12 cellular contexts compared by ENCODE assay signal in the genomic region with DNA sequence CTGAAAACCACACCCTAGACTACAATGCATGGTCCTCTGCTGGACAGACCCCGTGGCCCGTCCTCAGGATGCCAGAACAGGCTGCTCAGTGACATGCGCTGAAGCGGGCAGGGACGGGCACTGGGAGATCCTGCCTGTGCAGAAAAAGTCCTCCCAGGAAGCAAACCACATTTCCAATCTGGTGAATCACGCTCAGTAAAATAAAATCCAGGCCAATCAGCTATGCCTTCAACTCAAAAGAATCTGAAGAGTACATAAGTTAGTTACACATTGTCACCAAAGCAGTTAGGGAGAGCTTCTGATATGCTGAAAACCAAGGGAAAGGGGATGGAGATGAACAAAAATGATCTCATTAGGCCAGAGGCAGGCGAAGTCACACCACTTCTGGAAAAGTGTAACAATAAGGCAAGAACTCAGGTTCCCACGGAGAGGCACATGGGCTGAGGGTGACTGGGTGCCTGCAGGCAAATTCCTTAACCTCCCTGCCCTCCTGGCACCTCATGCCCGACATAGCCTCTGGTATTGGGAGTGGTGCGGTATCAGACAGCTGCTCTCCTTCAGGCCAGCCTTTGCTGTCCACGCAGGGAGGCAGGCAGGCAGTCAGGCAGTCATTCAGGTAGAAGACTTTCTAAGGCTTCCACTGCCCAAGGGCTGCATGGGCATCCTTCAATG.
DNase-seq lines count a peak whose midpoint lies in the region; ATAC-seq and TF ChIP-seq lines count a peak whose summit lies in the region.
"Had no signal": no experiment of that assay in that cellular context is flagged by ENCODE, and none has a peak within 500 bp of the region (broad histone marks: within the 10 kb centered on the region; RNA-seq: fewer than 3 reads in every experiment).

No MANE protein-coding gene starts in this region.

- H4K91ac ChIP-seq in H9 (ENCODE audit: insufficient read length, low read depth, low read length) (no peak overlapping the region), mesenchymal stem cell (ENCODE audit: low read length) (no peak overlapping the region)

- no peaks in the 10 kb centered on the region for H3K27me3 Mint-ChIP-seq in H9 (ENCODE audit: low read depth)
- peaks cover 13% of the 10 kb centered on the region for H3K27me3 Mint-ChIP-seq in activated T-helper 1 cell treated with anti-CD3 and anti-CD28 coated beads, Interleukin-12 subunit alpha, Interleukin-12 subunit beta, Interleukin-2, Interleukin-4 antibody, amounts not matched to agents 30 ng/mL and 10 ng/mL and 1 ng/mL, durations not matched to agents 14 hours and 24 hours and 36 hours (ENCODE audit: insufficient read depth)

- peaks cover 7 to 26% (median 14%) of the 10 kb centered on the region in 3 experiments; a peak in 5 of 7 replicates for H3K36me3 Mint-ChIP-seq in H9 (ENCODE audit: insufficient read depth in 1 of 3, low read depth in 3 of 3)
- H3K36me3 Mint-ChIP-seq in activated T-helper 1 cell treated with anti-CD3 and anti-CD28 coated beads, Interleukin-12 subunit alpha, Interleukin-12 subunit beta, Interleukin-2, Interleukin-4 antibody, amounts not matched to agents 30 ng/mL and 10 ng/mL and 1 ng/mL, durations not matched to agents 14 hours and 24 hours and 36 hours (ENCODE audit: low read depth): no peaks in the 10 kb centered on the region

- intact Hi-C loops in activated T-helper 1 cell treated with anti-CD3 and anti-CD28 coated beads, Interleukin-12 subunit alpha, Interleukin-12 subunit beta, Interleukin-2, Interleukin-4 antibody, amounts not matched to agents 30 ng/mL and 10 ng/mL and 1 ng/mL, durations not matched to agents 14 hours and 24 hours and 36 hours (cut with micrococcal nuclease): no loop called here

- H3K27me3 ChIP-seq in H9 (ENCODE audit: insufficient read depth, low read length) (no peaks in the 10 kb centered on the region), mesenchymal stem cell (ENCODE audit: control insufficient read depth in 1 of 2, insufficient read depth in 1 of 2, low read length in 2 of 2) (no peaks in the 10 kb centered on the region)

- H3K56ac ChIP-seq in H9 (ENCODE audit: insufficient read length, low read depth, low read length): no peak overlapping the region

- H2BK12ac ChIP-seq in H9 (ENCODE audit: insufficient read length, low read depth, low read length): no peak overlapping the region
- H2BK12ac ChIP-seq in mesenchymal stem cell (ENCODE audit: low read length in 2 of 2): no peak overlapping the region

- H3K79me1 ChIP-seq in H9 (ENCODE audit: insufficient read depth, low read depth, low read length, poor library complexity, severe bottlenecking): no peaks in the 10 kb centered on the region
- peaks cover 13% of the 10 kb centered on the region for H3K79me1 ChIP-seq in mesenchymal stem cell (replicated peaks; ENCODE audit: low read length, poor library complexity, severe bottlenecking)

- H3K9me3 ChIP-seq in H9 (ENCODE audit: control insufficient read depth, low read depth, low read length): no peaks in the 10 kb centered on the region
- no peaks in the 10 kb centered on the region for H3K9me3 ChIP-seq in mesenchymal stem cell (ENCODE audit: control insufficient read depth, low read length)

- in situ Hi-C loops in ACHN (cut with HindIII; ENCODE audit: low pct_ligation_motif_present, low pct_unique_long_range_greater_than_20kb, low sequenced_read_pairs): no loop called here
- in situ Hi-C loops in astrocyte of the spinal cord (cut with HindIII; ENCODE audit: low sequenced_read_pairs): no loop called here

- H4K8ac ChIP-seq in H9 (replicated peaks; ENCODE audit: insufficient read length, low read depth, low read length) (no peak overlapping the region), mesenchymal stem cell (ENCODE audit: low read length) (peak overlapping the region; percentile 57)

- H3K4ac ChIP-seq in H9 (ENCODE audit: low read depth, low read length) (no peak overlapping the region), mesenchymal stem cell (ENCODE audit: low read depth in 1 of 2, low read length in 2 of 2) (no peak overlapping the region)

- no peak overlapping the region for H2AFZ ChIP-seq in H9 (ENCODE audit: low read length)
- no peak overlapping the region for H2AFZ ChIP-seq in mesenchymal stem cell (ENCODE audit: low read depth, low read length)

- DNase-seq in ACHN (peak; percentile 93), H9 (no peak), astrocyte of the spinal cord (ENCODE audit: low read depth, low spot score) (peak; percentile 67), mesenchymal stem cell (no peak), NOMO-1 treated with DMSO at 0.1 percent for 48 hours (lab: John Stamatoyannopoulos, UW; ENCODE audit: unreplicated experiment) (no peak), DMS153 treated with DMSO at 0.1 percent for 48 hours (lab: John Stamatoyannopoulos, UW; ENCODE audit: unreplicated experiment) (no peak)
- DNase-seq in activated T-helper 1 cell treated with anti-CD3 and anti-CD28 coated beads, Interleukin-12 subunit alpha, Interleukin-12 subunit beta, Interleukin-2, Interleukin-4 antibody, amounts not matched to agents 30 ng/mL and 10 ng/mL and 1 ng/mL, durations not matched to agents 14 hours and 24 hours and 36 hours (ENCODE audit: low spot score): no peak
- DNase-seq: DMS53, left cardiac atrium, NCI-H1048, NCI-H345 had no signal

- H2AK5ac ChIP-seq in H9 (ENCODE audit: insufficient read length, low read length): no peak overlapping the region
- peak overlapping the region; percentile 71 for H2AK5ac ChIP-seq in mesenchymal stem cell (ENCODE audit: low read length, severe bottlenecking)

- no peak overlapping the region for H3K18ac ChIP-seq in H9 (ENCODE audit: insufficient read length, low read depth, low read length)
- no peak overlapping the region for H3K18ac ChIP-seq in mesenchymal stem cell (ENCODE audit: low read depth in 1 of 2, low read length in 2 of 2)

- H3K27ac ChIP-seq in H9 (ENCODE audit: insufficient read length, low read depth, low read length): no peak overlapping the region
- peak overlapping the region; percentile 96 for H3K27ac ChIP-seq in mesenchymal stem cell (ENCODE audit: low read length, poor library complexity, severe bottlenecking)

- H3K14ac ChIP-seq in H9 (ENCODE audit: insufficient read depth, low read length) (no peak overlapping the region), mesenchymal stem cell (ENCODE audit: low read length in 2 of 2) (peak overlapping the region in 1 of 2 experiments; percentile 62)

- WGBS in H9 (ENCODE audit: extremely low coverage, insufficient read length, low lambda C conversion rate): no CpG with 5 or more reads among the region's 11 CpGs
- WGBS in mesenchymal stem cell: 98% methylated on average over 11 of the region's 11 CpGs

- no peak for TF ChIP-seq CTCF in H9 (conservative IDR thresholded peaks at IDR 0.05)
- no peak for TF ChIP-seq CTCF in astrocyte of the spinal cord (IDR thresholded peaks at IDR 0.05; ENCODE audit: low read depth, low read length)

- H2BK15ac ChIP-seq in H9 (ENCODE audit: low read depth, low read length) (no peak overlapping the region), mesenchymal stem cell (ENCODE audit: low read depth, poor library complexity, severe bottlenecking) (no peak overlapping the region)

- no peak overlapping the region for H4K5ac ChIP-seq in H9 (ENCODE audit: insufficient read length, low read depth, low read length)

- no peaks in the 10 kb centered on the region for H3K9me3 Mint-ChIP-seq in H9
- H3K9me3 Mint-ChIP-seq in activated T-helper 1 cell treated with anti-CD3 and anti-CD28 coated beads, Interleukin-12 subunit alpha, Interleukin-12 subunit beta, Interleukin-2, Interleukin-4 antibody, amounts not matched to agents 30 ng/mL and 10 ng/mL and 1 ng/mL, durations not matched to agents 14 hours and 24 hours and 36 hours: no peaks in the 10 kb centered on the region

- no peak for ATAC-seq in HG03139 (IDR thresholded peaks at IDR 0.05; ENCODE audit: unreplicated experiment)

- H2BK20ac ChIP-seq in H9 (ENCODE audit: low read depth, low read length, poor library complexity, severe bottlenecking): no peak overlapping the region

- peaks cover 0 to 36% of the 10 kb centered on the region in 2 experiments for H3K36me3 ChIP-seq in mesenchymal stem cell (ENCODE audit: control insufficient read depth in 1 of 2, insufficient read depth in 2 of 2, low read depth in 1 of 2, low read length in 2 of 2)

- H3K23me2 ChIP-seq in H9 (ENCODE audit: insufficient read length, low read depth, low read length, poor library complexity, severe bottlenecking): no peaks in the 10 kb centered on the region

- H3K27ac Mint-ChIP-seq in H9: peak overlapping the region in 2 of 3 experiments; percentile 12 to 40; a peak in 1 of 7 replicates
- H3K27ac Mint-ChIP-seq in activated T-helper 1 cell treated with anti-CD3 and anti-CD28 coated beads, Interleukin-12 subunit alpha, Interleukin-12 subunit beta, Interleukin-2, Interleukin-4 antibody, amounts not matched to agents 30 ng/mL and 10 ng/mL and 1 ng/mL, durations not matched to agents 14 hours and 24 hours and 36 hours: no peak overlapping the region

- H3K9ac ChIP-seq in H9 (ENCODE audit: extremely low read depth, insufficient read length, low read length): no peak overlapping the region
- no peak overlapping the region for H3K9ac ChIP-seq in mesenchymal stem cell (ENCODE audit: low read length)

- H3K4me2 ChIP-seq in H9 (ENCODE audit: insufficient read depth, insufficient read length, low read length) (no peak overlapping the region), mesenchymal stem cell (ENCODE audit: low read length, poor library complexity, severe bottlenecking) (peak overlapping the region; percentile 24)

- no peaks in the 10 kb centered on the region for H4K20me1 ChIP-seq in H9 (ENCODE audit: control insufficient read depth, insufficient read depth, insufficient read length)

- no peak overlapping the region for H3T11ph ChIP-seq in H9 (ENCODE audit: low read length)

- H3K4me1 ChIP-seq in H9 (ENCODE audit: insufficient read depth, low read length) (no peaks in the 10 kb centered on the region; the same call in 1 of the 2 replicates), mesenchymal stem cell (ENCODE audit: control insufficient read depth, insufficient read depth, low read depth, low read length) (peaks cover 20% of the 10 kb centered on the region)

- no peak overlapping the region for H3K4me3 ChIP-seq in astrocyte of the spinal cord (ENCODE audit: low read depth, low read length)
- no peak overlapping the region for H3K4me3 ChIP-seq in mesenchymal stem cell (ENCODE audit: insufficient read depth in 1 of 2, low read depth in 1 of 2, low read length in 2 of 2)

- no peak overlapping the region for H3K4me3 Mint-ChIP-seq in H9
- H3K4me3 Mint-ChIP-seq in activated T-helper 1 cell treated with anti-CD3 and anti-CD28 coated beads, Interleukin-12 subunit alpha, Interleukin-12 subunit beta, Interleukin-2, Interleukin-4 antibody, amounts not matched to agents 30 ng/mL and 10 ng/mL and 1 ng/mL, durations not matched to agents 14 hours and 24 hours and 36 hours: no peak overlapping the region

- no peaks in the 10 kb centered on the region for H3K79me2 ChIP-seq in H9 (ENCODE audit: insufficient read depth, low read length)

- H3K23ac ChIP-seq in H9 (ENCODE audit: insufficient read length, low read depth, low read length) (no peak overlapping the region), mesenchymal stem cell (ENCODE audit: low read length in 2 of 2) (no peak overlapping the region)

- H2BK120ac ChIP-seq in H9 (ENCODE audit: low read depth, low read length, poor library complexity, severe bottlenecking): no peak overlapping the region
- H2BK120ac ChIP-seq in mesenchymal stem cell (ENCODE audit: low read depth, low read length): no peak overlapping the region

- H2BK5ac ChIP-seq in H9 (ENCODE audit: insufficient read length, low read length) (no peak overlapping the region), mesenchymal stem cell (ENCODE audit: low read depth, low read length, poor library complexity, severe bottlenecking) (no peak overlapping the region)

- H3K4me1 Mint-ChIP-seq in H9: peaks cover 8 to 12% of the 10 kb centered on the region in 2 experiments
- H3K4me1 Mint-ChIP-seq in activated T-helper 1 cell treated with anti-CD3 and anti-CD28 coated beads, Interleukin-12 subunit alpha, Interleukin-12 subunit beta, Interleukin-2, Interleukin-4 antibody, amounts not matched to agents 30 ng/mL and 10 ng/mL and 1 ng/mL, durations not matched to agents 14 hours and 24 hours and 36 hours (ENCODE audit: low read depth): no peaks in the 10 kb centered on the region

Comparison
In these comparisons a context has a peak if more than half of its experiments do, and no peak if none do; other contexts are left out.
1. DNase-seq: peak in ACHN (single experiment) and astrocyte of the spinal cord (single experiment); none in H9 (single experiment), mesenchymal stem cell (single experiment), NOMO-1 treated with DMSO at 0.1 percent for 48 hours (single experiment), DMS153 treated with DMSO at 0.1 percent for 48 hours (single experiment) and activated T-helper 1 cell treated with anti-CD3 and anti-CD28 coated beads, Interleukin-12 subunit alpha, Interleukin-12 subunit beta, Interleukin-2, Interleukin-4 antibody, amounts not matched to agents 30 ng/mL and 10 ng/mL and 1 ng/mL, durations not matched to agents 14 hours and 24 hours and 36 hours (single experiment).